Comparison of ENCODE assay signal across 13 cellular contexts in the genomic region with DNA sequence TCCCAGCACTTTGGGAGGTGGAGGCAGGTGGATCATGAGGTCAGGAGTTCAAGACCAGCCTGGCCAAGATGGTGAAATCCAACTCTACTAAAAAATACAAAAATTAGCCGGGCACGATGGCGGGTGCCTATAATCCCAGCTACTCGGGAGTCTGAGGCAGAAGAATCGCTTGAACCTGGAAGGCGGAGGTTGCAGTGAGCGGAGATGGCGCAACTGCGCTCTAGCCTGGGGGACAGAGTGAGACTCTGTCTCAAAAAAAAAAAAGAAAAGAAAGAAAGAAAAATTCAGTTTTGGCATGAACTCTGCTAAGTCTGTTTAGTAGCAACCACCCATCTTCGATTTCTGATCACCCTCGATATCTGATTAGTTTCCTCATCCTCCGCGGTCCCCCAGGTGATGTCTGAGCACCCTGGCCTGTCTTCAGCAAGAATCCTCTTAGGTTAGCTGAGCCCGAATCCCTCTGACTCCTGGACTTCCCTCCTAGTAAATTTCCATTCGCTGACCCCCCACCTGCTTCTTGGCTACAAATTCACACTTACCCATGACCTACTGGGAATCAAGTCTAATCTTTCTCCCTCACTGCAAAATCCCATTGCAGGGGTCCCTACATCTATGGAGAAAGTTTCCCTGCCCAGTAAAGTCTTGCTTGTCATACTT. TPM values are rescaled to one million over a fixed set of nuclear protein-coding genes. Genes with fewer than 3 reads are reported as not detected.
DNase-seq lines count a peak whose midpoint lies in the region; ATAC-seq, FAIRE-seq and TF ChIP-seq lines count a peak whose summit lies in the region.
"Had no signal": no experiment of that assay in that cellular context is flagged by ENCODE, and none has a peak within 500 bp of the region (broad histone marks: within the 10 kb centered on the region; RNA-seq: fewer than 3 reads in every experiment).

No MANE protein-coding gene starts in this region.

- no peak for FAIRE-seq in pancreas (lab: Jason Lieb, UNC)

- intact Hi-C loops in Right ventricle myocardium superior (cut with DNase I) = loop anchor here (2.0 kb wide), 1 partner anchor 21 kb away; no protein-coding TSS in a partner anchor
- intact Hi-C loops in pancreas (cut with DNase I) = no loop called here
- intact Hi-C loops in uterus (cut with DNase I; ENCODE audit: low total_unique reads) = no loop called here

- DNase-seq in cardiac muscle cell (ENCODE audit: low read depth in 1 of 2, low spot score in 1 of 2) = no peak
- DNase-seq in Right ventricle myocardium superior = no peak
- no peak for DNase-seq in pancreas
- no peak for DNase-seq in uterus
- DNase-seq in NCI-H2196 treated with DMSO at 0.1 percent for 48 hours (lab: John Stamatoyannopoulos, UW; ENCODE audit: unreplicated experiment) = no peak
- DNase-seq in NCI-H2081 (lab: John Stamatoyannopoulos, UW) = no peak
- DNase-seq: activated naive CD4-positive, alpha-beta T cell treated with Interleukin-2 at 50 U/mL for 16 hours; cerebellar nuclear complex; GDM1; NCI-H1092; stimulated activated naive B cell treated with anti-CD40 and anti-IgM and Interleukin-4, amounts not matched to agents 10 μg/mL and 1 μg/mL and 100 μg/mL, for 72 hours had no signal

- no peak for TF ChIP-seq POLR2A in uterus (IDR thresholded peaks at IDR 0.05)

- H3K9me3 ChIP-seq in cardiac muscle cell (ENCODE audit: low read depth) (no peaks in the 10 kb centered on the region), esophagus (ENCODE audit: control insufficient read depth in 2 of 2, insufficient read depth in 1 of 2, low read depth in 1 of 2, low read length in 1 of 2) (no peaks in the 10 kb centered on the region), pancreas (no peaks in the 10 kb centered on the region), uterus (no peaks in the 10 kb centered on the region)

- 89 to 92% methylated on average over 15 of the region's 15 CpGs for WGBS in esophagus, 2 donors
- WGBS in pancreas, 2 donors = 90% methylated on average over 15 of the region's 15 CpGs

- H3K27ac ChIP-seq in cardiac muscle cell (peak overlapping the region; percentile 100), esophagus (ENCODE audit: low read depth in 2 of 2, low read length in 1 of 2) (peak overlapping the region; percentile 44 to 89), pancreas (peak overlapping the region in 3 of 4 donors; percentile 62 to 91 (median 89)), uterus (peak overlapping the region; percentile 82 to 94)

- H3K36me3 ChIP-seq in cardiac muscle cell = no peaks in the 10 kb centered on the region
- H3K36me3 ChIP-seq in esophagus (ENCODE audit: control insufficient read depth in 2 of 2, insufficient read depth in 2 of 2, low read length in 1 of 2) = no peaks in the 10 kb centered on the region
- H3K36me3 ChIP-seq in pancreas = no peaks in the 10 kb centered on the region
- H3K36me3 ChIP-seq in uterus = no peaks in the 10 kb centered on the region

- H3K4me1 ChIP-seq in cardiac muscle cell (ENCODE audit: low read depth) = peaks cover 27% of the 10 kb centered on the region
- H3K4me1 ChIP-seq in esophagus (ENCODE audit: control insufficient read depth in 2 of 2, insufficient read depth in 2 of 2, low read length in 1 of 2) = peaks cover 0 to 11% of the 10 kb centered on the region in 2 donors
- H3K4me1 ChIP-seq in pancreas = peaks cover 0 to 5% (median 0%) of the 10 kb centered on the region in 3 donors
- no peaks in the 10 kb centered on the region for H3K4me1 ChIP-seq in uterus

- no peak for ATAC-seq in Right ventricle myocardium superior (ENCODE audit: poor library complexity)
- no peak for ATAC-seq in pancreas
- ATAC-seq in GM18909 (IDR thresholded peaks at IDR 0.05; ENCODE audit: poor library complexity, unreplicated experiment) = no peak
- ATAC-seq: stimulated activated naive B cell treated with anti-CD40 and anti-IgM and Interleukin-4, amounts not matched to agents 10 μg/mL and 1 μg/mL and 100 μg/mL, for 72 hours had no signal

- TF ChIP-seq CTCF in cardiac muscle cell (IDR thresholded peaks at IDR 0.05; ENCODE audit: low read depth, low read length) (no peak), pancreas (IDR thresholded peaks at IDR 0.05) (no peak), uterus (IDR thresholded peaks at IDR 0.05) (no peak)

- no peaks in the 10 kb centered on the region for H3K27me3 ChIP-seq in cardiac muscle cell
- H3K27me3 ChIP-seq in esophagus (ENCODE audit: control insufficient read depth in 1 of 2, insufficient read depth in 2 of 2, low read length in 2 of 2) = no peaks in the 10 kb centered on the region
- H3K27me3 ChIP-seq in pancreas = peaks cover 0 to 5% (median 0%) of the 10 kb centered on the region in 4 donors
- no peaks in the 10 kb centered on the region for H3K27me3 ChIP-seq in uterus

- H3K4me3 ChIP-seq in cardiac muscle cell = no peak overlapping the region
- H3K4me3 ChIP-seq in esophagus (ENCODE audit: low read depth in 1 of 2, low read length in 2 of 2) = no peak overlapping the region
- no peak overlapping the region for H3K4me3 ChIP-seq in pancreas
- H3K4me3 ChIP-seq in uterus = no peak overlapping the region

RNA-seq across cellular contexts. Expression of a gene that starts 0.9 kb away (rescaled TPM):
- total RNA-seq in cardiac muscle cell (79.1 and 99.2 TPM in 2 replicates), Right ventricle myocardium superior (529 TPM), pancreas (10 to 100 TPM in 2 of 6 donors, 1 to 10 TPM in 4; 5.4 to 21.2 (median 8.3) TPM), uterus (10 to 100 TPM; 10.6 to 49.7 (median 38.3) TPM)
- polyA plus RNA-seq in cardiac muscle cell (93.5 and 119 TPM in 2 replicates), esophagus (100 to 1,000 TPM in 1 of 2 donors, 10 to 100 TPM in 1; 87.9 to 155 TPM), pancreas (10 to 100 TPM; 10.5 to 11.1 TPM)
